ENCODE assay signal across 3 cellular contexts in the genomic region with DNA sequence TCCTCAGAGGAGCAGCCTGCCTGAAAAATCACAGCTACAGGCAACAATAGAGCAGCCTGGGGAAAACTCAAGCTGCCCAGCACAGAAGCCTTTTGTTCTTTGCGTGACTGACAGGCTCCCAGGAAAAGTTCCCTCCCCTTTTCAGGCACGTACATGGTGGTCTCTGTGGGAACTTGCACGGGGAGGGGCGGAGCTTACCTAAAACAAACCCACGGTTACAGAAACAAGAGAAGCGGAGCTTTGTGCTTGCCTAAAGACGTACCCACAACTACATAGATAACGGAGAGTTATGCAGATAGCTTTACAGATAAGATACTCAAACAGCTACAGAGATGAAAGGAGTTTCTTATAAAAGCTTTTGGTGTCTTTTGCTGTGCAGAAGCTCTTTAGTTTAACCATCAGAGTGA.
A peak's percentile ranks its signal among the peaks of the same experiment; 100 is the strongest.
TF ChIP-seq lines count a peak whose summit lies in the region.

No MANE protein-coding gene starts in this region.

TF ChIP-seq in SK-N-SH, 30 proteins besides CTCF, POLR2A, EP300 and RAD21:
- TF ChIP-seq, protein P1, sequence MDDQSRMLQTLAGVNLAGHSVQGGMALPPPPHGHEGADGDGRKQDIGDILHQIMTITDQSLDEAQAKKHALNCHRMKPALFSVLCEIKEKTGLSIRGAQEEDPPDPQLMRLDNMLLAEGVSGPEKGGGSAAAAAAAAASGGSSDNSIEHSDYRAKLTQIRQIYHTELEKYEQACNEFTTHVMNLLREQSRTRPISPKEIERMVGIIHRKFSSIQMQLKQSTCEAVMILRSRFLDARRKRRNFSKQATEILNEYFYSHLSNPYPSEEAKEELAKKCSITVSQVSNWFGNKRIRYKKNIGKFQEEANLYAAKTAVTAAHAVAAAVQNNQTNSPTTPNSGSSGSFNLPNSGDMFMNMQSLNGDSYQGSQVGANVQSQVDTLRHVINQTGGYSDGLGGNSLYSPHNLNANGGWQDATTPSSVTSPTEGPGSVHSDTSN (IDR thresholded peaks at IDR 0.05) = peak; percentile 13; the same call in 1 of the 2 replicates
- TF ChIP-seq, protein P2, sequence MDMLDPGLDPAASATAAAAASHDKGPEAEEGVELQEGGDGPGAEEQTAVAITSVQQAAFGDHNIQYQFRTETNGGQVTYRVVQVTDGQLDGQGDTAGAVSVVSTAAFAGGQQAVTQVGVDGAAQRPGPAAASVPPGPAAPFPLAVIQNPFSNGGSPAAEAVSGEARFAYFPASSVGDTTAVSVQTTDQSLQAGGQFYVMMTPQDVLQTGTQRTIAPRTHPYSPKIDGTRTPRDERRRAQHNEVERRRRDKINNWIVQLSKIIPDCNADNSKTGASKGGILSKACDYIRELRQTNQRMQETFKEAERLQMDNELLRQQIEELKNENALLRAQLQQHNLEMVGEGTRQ (IDR thresholded peaks at IDR 0.05; ENCODE audit: borderline replicate concordance, low read depth, low read length) = no peak
TF ChIP-seq in SK-N-SH: peak in this region for 1.

TF ChIP-seq in SK-N-SH treated with all-trans-retinoic acid at 6 μM for 48 hours, 23 proteins besides CTCF, POLR2A, EP300 and RAD21:
- TF ChIP-seq CREB5 (CRISPR knock-in tag; IDR thresholded peaks at IDR 0.05; ENCODE audit: low read depth) = no peak
- no peak for TF ChIP-seq BACH2 (CRISPR knock-in tag; IDR thresholded peaks at IDR 0.05; ENCODE audit: borderline replicate concordance)
- no peak for TF ChIP-seq GLIS3 (CRISPR knock-in tag; IDR thresholded peaks at IDR 0.05)
- TF ChIP-seq ISL1 (CRISPR knock-in tag; IDR thresholded peaks at IDR 0.05) = no peak
- TF ChIP-seq PPARA (CRISPR knock-in tag; IDR thresholded peaks at IDR 0.05; ENCODE audit: borderline replicate concordance) = no peak
- TF ChIP-seq TOX (CRISPR knock-in tag; IDR thresholded peaks at IDR 0.05; ENCODE audit: borderline replicate concordance) = no peak
- TF ChIP-seq, protein P3, sequence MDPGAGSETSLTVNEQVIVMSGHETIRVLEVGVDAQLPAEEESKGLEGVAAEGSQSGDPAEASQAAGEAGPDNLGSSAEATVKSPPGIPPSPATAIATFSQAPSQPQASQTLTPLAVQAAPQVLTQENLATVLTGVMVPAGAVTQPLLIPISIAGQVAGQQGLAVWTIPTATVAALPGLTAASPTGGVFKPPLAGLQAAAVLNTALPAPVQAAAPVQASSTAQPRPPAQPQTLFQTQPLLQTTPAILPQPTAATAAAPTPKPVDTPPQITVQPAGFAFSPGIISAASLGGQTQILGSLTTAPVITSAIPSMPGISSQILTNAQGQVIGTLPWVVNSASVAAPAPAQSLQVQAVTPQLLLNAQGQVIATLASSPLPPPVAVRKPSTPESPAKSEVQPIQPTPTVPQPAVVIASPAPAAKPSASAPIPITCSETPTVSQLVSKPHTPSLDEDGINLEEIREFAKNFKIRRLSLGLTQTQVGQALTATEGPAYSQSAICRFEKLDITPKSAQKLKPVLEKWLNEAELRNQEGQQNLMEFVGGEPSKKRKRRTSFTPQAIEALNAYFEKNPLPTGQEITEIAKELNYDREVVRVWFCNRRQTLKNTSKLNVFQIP (CRISPR knock-in tag; IDR thresholded peaks at IDR 0.05; ENCODE audit: borderline replicate concordance, low read depth) = no peak
- no peak for TF ChIP-seq CSDC2 (CRISPR knock-in tag; IDR thresholded peaks at IDR 0.05)
- no peak for TF ChIP-seq ZNF70 (CRISPR knock-in tag; IDR thresholded peaks at IDR 0.05)
- no peak for TF ChIP-seq ZFP3 (CRISPR knock-in tag; IDR thresholded peaks at IDR 0.05)
- no peak for TF ChIP-seq ZNF8 (CRISPR knock-in tag; IDR thresholded peaks at IDR 0.05)
- TF ChIP-seq ZNF565 (CRISPR knock-in tag; conservative IDR thresholded peaks at IDR 0.05; ENCODE audit: low read depth) = no peak
- no peak for TF ChIP-seq ZC3H10 (CRISPR knock-in tag; IDR thresholded peaks at IDR 0.05)
- TF ChIP-seq SNAI2 (CRISPR knock-in tag; IDR thresholded peaks at IDR 0.05) = no peak
- no peak for TF ChIP-seq PATZ1 (CRISPR knock-in tag; IDR thresholded peaks at IDR 0.05; ENCODE audit: borderline replicate concordance)
- TF ChIP-seq, protein P4, sequence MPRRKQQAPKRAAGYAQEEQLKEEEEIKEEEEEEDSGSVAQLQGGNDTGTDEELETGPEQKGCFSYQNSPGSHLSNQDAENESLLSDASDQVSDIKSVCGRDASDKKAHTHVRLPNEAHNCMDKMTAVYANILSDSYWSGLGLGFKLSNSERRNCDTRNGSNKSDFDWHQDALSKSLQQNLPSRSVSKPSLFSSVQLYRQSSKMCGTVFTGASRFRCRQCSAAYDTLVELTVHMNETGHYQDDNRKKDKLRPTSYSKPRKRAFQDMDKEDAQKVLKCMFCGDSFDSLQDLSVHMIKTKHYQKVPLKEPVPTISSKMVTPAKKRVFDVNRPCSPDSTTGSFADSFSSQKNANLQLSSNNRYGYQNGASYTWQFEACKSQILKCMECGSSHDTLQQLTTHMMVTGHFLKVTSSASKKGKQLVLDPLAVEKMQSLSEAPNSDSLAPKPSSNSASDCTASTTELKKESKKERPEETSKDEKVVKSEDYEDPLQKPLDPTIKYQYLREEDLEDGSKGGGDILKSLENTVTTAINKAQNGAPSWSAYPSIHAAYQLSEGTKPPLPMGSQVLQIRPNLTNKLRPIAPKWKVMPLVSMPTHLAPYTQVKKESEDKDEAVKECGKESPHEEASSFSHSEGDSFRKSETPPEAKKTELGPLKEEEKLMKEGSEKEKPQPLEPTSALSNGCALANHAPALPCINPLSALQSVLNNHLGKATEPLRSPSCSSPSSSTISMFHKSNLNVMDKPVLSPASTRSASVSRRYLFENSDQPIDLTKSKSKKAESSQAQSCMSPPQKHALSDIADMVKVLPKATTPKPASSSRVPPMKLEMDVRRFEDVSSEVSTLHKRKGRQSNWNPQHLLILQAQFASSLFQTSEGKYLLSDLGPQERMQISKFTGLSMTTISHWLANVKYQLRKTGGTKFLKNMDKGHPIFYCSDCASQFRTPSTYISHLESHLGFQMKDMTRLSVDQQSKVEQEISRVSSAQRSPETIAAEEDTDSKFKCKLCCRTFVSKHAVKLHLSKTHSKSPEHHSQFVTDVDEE (CRISPR knock-in tag; IDR thresholded peaks at IDR 0.05) = no peak
- TF ChIP-seq ESRRG (CRISPR knock-in tag; IDR thresholded peaks at IDR 0.05) = no peak
- TF ChIP-seq TCF4 (CRISPR knock-in tag; IDR thresholded peaks at IDR 0.05; ENCODE audit: borderline replicate concordance) = no peak
- TF ChIP-seq ZFP30 (CRISPR knock-in tag; IDR thresholded peaks at IDR 0.05) = no peak
- TF ChIP-seq OSR1 (CRISPR knock-in tag; IDR thresholded peaks at IDR 0.05) = no peak

TF ChIP-seq in H1, 55 proteins besides CTCF, POLR2A, EP300 and RAD21:
- TF ChIP-seq CHD7 (IDR thresholded peaks at IDR 0.05; ENCODE audit: insufficient replicate concordance, low read length) = no peak
- TF ChIP-seq SP4 (IDR thresholded peaks at IDR 0.05; ENCODE audit: low read length) = 0 out of 2 replicates have a peak, but pooled peaks have one; percentile 51
